Comparison of ENCODE assay signal across 8 cellular contexts in genomic region chr11:133955091-133955846, GRCh38. TPM values are rescaled to one million over a fixed set of nuclear protein-coding genes. Genes with fewer than 3 reads are reported as not detected.
DNase-seq lines count a peak whose midpoint lies in the region; ATAC-seq lines count a peak whose summit lies in the region.

No MANE protein-coding gene starts in this region.

- no peaks in the 10 kb centered on the region for H3K36me3 Mint-ChIP-seq in activated naive CD8-positive, alpha-beta T cell

- peak overlapping the region; percentile 70 for H3K27ac Mint-ChIP-seq in activated naive CD8-positive, alpha-beta T cell

- H3K27me3 Mint-ChIP-seq in activated naive CD8-positive, alpha-beta T cell: no peaks in the 10 kb centered on the region

- peak; percentile 33 for ATAC-seq in stimulated activated naive CD8-positive, alpha-beta T cell treated with anti-CD3 and anti-CD28 coated beads, Interleukin-15, Interleukin-2, amounts not matched to agents 100 U/mL and 50 U/mL, for 24 hours
- no peak for ATAC-seq in GM18502 (IDR thresholded peaks at IDR 0.05; ENCODE audit: poor library complexity, unreplicated experiment)

- H3K9me3 Mint-ChIP-seq in activated naive CD8-positive, alpha-beta T cell (ENCODE audit: low read depth): no peaks in the 10 kb centered on the region

- DNase-seq in DMS 273 (lab: John Stamatoyannopoulos, UW; ENCODE audit: unreplicated experiment) (peak; percentile 46), DMS 273 treated with DMSO at 0.1 percent for 48 hours (lab: John Stamatoyannopoulos, UW) (no peak), left kidney (ENCODE audit: low read depth, low spot score) (peak; percentile 73), NCI-H2196 treated with DMSO at 0.1 percent for 48 hours (lab: John Stamatoyannopoulos, UW; ENCODE audit: unreplicated experiment) (no peak), HT-29 (ENCODE audit: low spot score) (no peak)
- peak; percentile 69 for DNase-seq in stimulated activated naive CD8-positive, alpha-beta T cell treated with anti-CD3 and anti-CD28 coated beads, Interleukin-15, Interleukin-2, amounts not matched to agents 100 U/mL and 50 U/mL, for 24 hours

- peak overlapping the region; percentile 92 for H3K4me3 Mint-ChIP-seq in activated naive CD8-positive, alpha-beta T cell

- peaks cover 40% of the 10 kb centered on the region for H3K4me1 Mint-ChIP-seq in activated naive CD8-positive, alpha-beta T cell (ENCODE audit: low read depth)

RNA-seq across cellular contexts. Expression of gene IGSF9B, which starts 1.5 kb away (rescaled TPM):
- 5.6 TPM in 2 replicates for total RNA-seq in HT-29 (2014; rRNA removed; shearing (Covaris generic))

Comparison
In these comparisons a context has a peak if more than half of its experiments do, and no peak if none do; other contexts are left out.
1. DNase-seq: peak in DMS 273 (single experiment), left kidney (single experiment) and stimulated activated naive CD8-positive, alpha-beta T cell treated with anti-CD3 and anti-CD28 coated beads, Interleukin-15, Interleukin-2, amounts not matched to agents 100 U/mL and 50 U/mL, for 24 hours (single experiment); none in DMS 273 treated with DMSO at 0.1 percent for 48 hours (single experiment), NCI-H2196 treated with DMSO at 0.1 percent for 48 hours (single experiment) and HT-29 (single experiment).